ENCODE assay signal across 1 cellular context in the genomic region with DNA sequence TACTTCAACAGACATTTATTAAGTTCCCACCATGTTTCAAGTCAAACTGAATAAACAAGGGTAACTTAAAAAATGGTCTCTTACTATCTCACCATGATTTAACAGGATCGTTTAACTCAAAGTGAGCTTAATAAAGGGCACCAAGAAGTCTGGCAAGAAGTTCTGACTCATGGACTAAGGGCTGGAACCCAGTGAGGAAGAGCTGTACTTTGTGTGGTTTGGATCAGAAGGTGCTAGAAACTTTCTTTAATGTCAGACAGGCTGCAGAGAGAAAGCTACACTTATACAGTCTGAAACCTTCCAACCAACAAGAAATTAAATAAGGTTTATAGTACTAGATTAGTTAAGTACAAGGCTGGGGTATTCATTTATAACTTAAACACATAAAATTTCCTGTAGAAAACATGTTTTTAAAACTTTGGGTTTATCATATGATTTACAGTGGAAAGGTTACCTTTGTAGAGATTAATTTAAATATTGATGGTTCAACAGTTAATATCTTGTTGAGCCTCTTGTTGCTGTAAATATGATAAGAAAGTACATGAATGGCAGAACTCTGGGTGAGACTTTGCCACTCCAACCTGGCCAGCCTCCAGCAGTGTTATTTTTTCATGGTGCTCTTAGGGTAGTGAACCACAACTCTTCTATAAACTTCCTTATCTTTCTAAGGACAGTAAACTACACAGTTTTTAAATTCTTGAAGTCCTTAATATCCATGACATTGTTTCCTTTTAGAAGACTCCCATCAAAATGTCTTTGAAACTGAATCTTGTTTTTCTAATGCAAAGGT.
TF ChIP-seq lines count a peak whose summit lies in the region.

No MANE protein-coding gene starts in this region.

TF ChIP-seq in GM23338, 12 proteins besides CTCF, POLR2A, EP300 and RAD21 (continued from another document):
- TF ChIP-seq NANOG (IDR thresholded peaks at IDR 0.05; ENCODE audit: borderline replicate concordance) = no peak
- no peak for TF ChIP-seq JUNB (IDR thresholded peaks at IDR 0.05; ENCODE audit: unreplicated experiment)
- no peak for TF ChIP-seq EZH2phosphoT487 (IDR thresholded peaks at IDR 0.05; ENCODE audit: unreplicated experiment)
- TF ChIP-seq REST (IDR thresholded peaks at IDR 0.05; ENCODE audit: unreplicated experiment) = no peak
- no peak for TF ChIP-seq ZNF331 (CRISPR knock-in tag; IDR thresholded peaks at IDR 0.05; ENCODE audit: low read depth)
- no peak for TF ChIP-seq ZNF462 (CRISPR knock-in tag; IDR thresholded peaks at IDR 0.05)
- TF ChIP-seq, protein P1, sequence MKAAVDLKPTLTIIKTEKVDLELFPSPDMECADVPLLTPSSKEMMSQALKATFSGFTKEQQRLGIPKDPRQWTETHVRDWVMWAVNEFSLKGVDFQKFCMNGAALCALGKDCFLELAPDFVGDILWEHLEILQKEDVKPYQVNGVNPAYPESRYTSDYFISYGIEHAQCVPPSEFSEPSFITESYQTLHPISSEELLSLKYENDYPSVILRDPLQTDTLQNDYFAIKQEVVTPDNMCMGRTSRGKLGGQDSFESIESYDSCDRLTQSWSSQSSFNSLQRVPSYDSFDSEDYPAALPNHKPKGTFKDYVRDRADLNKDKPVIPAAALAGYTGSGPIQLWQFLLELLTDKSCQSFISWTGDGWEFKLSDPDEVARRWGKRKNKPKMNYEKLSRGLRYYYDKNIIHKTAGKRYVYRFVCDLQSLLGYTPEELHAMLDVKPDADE (IDR thresholded peaks at IDR 0.05) = no peak
- no peak for TF ChIP-seq STAT1 (IDR thresholded peaks at IDR 0.05; ENCODE audit: unreplicated experiment)
- TF ChIP-seq ZNF114 (CRISPR knock-in tag; IDR thresholded peaks at IDR 0.05) = no peak
TF ChIP-seq in GM23338: peak in this region for 0.
